In the genomic region with DNA sequence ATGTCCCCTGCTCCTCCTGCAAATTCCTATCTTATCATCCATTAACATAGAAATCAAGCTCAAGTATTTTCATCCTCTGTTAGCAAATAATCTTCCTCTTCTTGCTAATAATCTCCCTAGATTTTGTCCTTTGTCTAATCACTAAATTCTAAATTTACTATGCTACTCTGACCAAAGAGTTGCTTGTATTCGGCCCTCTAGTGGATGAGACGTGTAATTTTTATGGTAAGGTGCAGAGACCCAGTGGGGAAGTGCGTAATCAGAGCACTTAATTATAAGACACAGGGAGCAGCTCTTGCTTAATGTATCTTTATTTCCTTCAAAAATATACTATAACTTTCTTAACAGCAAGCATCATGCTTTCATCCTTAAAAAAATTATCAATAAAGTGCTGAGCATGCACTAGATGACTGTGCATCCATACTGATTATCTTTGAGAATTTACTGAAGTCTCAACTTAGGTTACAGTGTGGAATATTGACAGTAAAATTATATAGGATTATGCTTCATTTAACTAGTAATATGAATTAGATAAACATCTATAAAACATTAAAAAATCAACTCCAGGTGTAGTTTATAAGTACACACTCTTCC, we compare ENCODE assay signal across 8 cellular contexts.
DNase-seq lines count a peak whose midpoint lies in the region; ATAC-seq, FAIRE-seq and TF ChIP-seq lines count a peak whose summit lies in the region.

No MANE protein-coding gene starts in this region.

- no peak overlapping the region for H3K4me3 ChIP-seq in body of pancreas
- H3K4me3 ChIP-seq in keratinocyte (ENCODE audit: control insufficient read depth in 2 of 3, extremely low read depth in 1 of 3, insufficient read depth in 2 of 3, low read depth in 1 of 3, low read length in 3 of 3), result no peak overlapping the region
- H3K4me3 ChIP-seq in tibial artery, result no peak overlapping the region

- CTCF ChIA-PET in CD4-positive, alpha-beta T cell (lab: Charles Lee), result interaction anchor here (0.8 kb wide), 1 partner anchor 363 kb away, joined by 4 read pairs; no protein-coding TSS in a partner anchor

- dilution Hi-C loops in keratinocyte (cut with MboI; ENCODE audit: extremely low pct_ligation_motif_present, low sequenced_read_pairs), result no loop called here

- H3K9me3 Mint-ChIP-seq in CD4-positive, alpha-beta T cell, result no peaks in the 10 kb centered on the region

- H3K79me2 ChIP-seq in keratinocyte (ENCODE audit: control insufficient read depth, insufficient read depth, low read length), result no peaks in the 10 kb centered on the region

- H4K20me1 ChIP-seq in keratinocyte (ENCODE audit: control insufficient read depth, extremely low read depth, insufficient read depth, low read length), result no peaks in the 10 kb centered on the region

- FAIRE-seq in keratinocyte (lab: Jason Lieb, UNC), result no peak

- H3K27me3 ChIP-seq in CD4-positive, alpha-beta T cell (ENCODE audit: control insufficient read depth, insufficient read depth, low read length), result no peaks in the 10 kb centered on the region
- H3K27me3 ChIP-seq in body of pancreas (no peaks in the 10 kb centered on the region), keratinocyte (ENCODE audit: control insufficient read depth, extremely low read depth, insufficient read depth, low read length) (no peaks in the 10 kb centered on the region), tibial artery (no peaks in the 10 kb centered on the region)

- H3K36me3 ChIP-seq in body of pancreas (replicated peaks in 1 of 2; ENCODE audit: insufficient read depth in 1 of 2, low read depth in 2 of 2) (no peaks in the 10 kb centered on the region), keratinocyte (ENCODE audit: control insufficient read depth in 2 of 2, extremely low read depth in 1 of 2, insufficient read depth in 2 of 2, low read length in 2 of 2) (no peaks in the 10 kb centered on the region), tibial artery (no peaks in the 10 kb centered on the region)

- H3K27ac Mint-ChIP-seq in CD4-positive, alpha-beta T cell, result no peak overlapping the region

- no peak overlapping the region for H3K4me2 ChIP-seq in keratinocyte (ENCODE audit: control insufficient read depth, extremely low read depth, insufficient read depth, low read depth, low read length)

- DNase-seq in CD4-positive, alpha-beta T cell, result no peak
- peak; percentile 6 for DNase-seq in NCI-H2196 (lab: John Stamatoyannopoulos, UW; ENCODE audit: unreplicated experiment)
- peak in 1 of 4 donors; percentile 25 for DNase-seq in body of pancreas
- DNase-seq in keratinocyte (ENCODE audit: low read depth, low spot score), result no peak
- DNase-seq in tibial artery, result no peak
- DNase-seq in GDM1 (lab: John Stamatoyannopoulos, UW), result no peak

- no peak overlapping the region for H3K27ac ChIP-seq in CD4-positive, alpha-beta T cell (ENCODE audit: low read depth, low read length)
- no peak overlapping the region for H3K27ac ChIP-seq in body of pancreas
- H3K27ac ChIP-seq in keratinocyte (ENCODE audit: control insufficient read depth, insufficient read depth, low read length), result no peak overlapping the region
- H3K27ac ChIP-seq in tibial artery, result no peak overlapping the region

- intact Hi-C loops in CD4-positive, alpha-beta T cell (cut with DNase I, micrococcal nuclease), result loop anchor here (1.0 to 10.0 kb wide), 7 partner anchors 211 to 1824 kb away; a partner anchor contains a TSS
- intact Hi-C loops in body of pancreas (cut with DNase I), result no loop called here
- intact Hi-C loops in tibial artery (cut with DNase I; ENCODE audit: low total_unique reads), result loop anchor here (10.0 kb wide), 1 partner anchor 214 kb away; a partner anchor contains a TSS

- no peaks in the 10 kb centered on the region for H3K4me1 ChIP-seq in body of pancreas
- peaks cover 7% of the 10 kb centered on the region for H3K4me1 ChIP-seq in keratinocyte (ENCODE audit: control insufficient read depth, extremely low read depth, insufficient read depth, low read length)
- H3K4me1 ChIP-seq in tibial artery, result peaks cover 0 to 6% (median 3%) of the 10 kb centered on the region in 4 donors

- H3K9me1 ChIP-seq in keratinocyte (ENCODE audit: control insufficient read depth, extremely low read depth, insufficient read depth, low read length), result no peaks in the 10 kb centered on the region

- H3K4me3 Mint-ChIP-seq in CD4-positive, alpha-beta T cell, result no peak overlapping the region

- TF ChIP-seq CTCF in CD4-positive, alpha-beta T cell (IDR thresholded peaks at IDR 0.05), result peak; percentile 87
- TF ChIP-seq CTCF in body of pancreas (IDR thresholded peaks at IDR 0.05) (peak in 6 of 7 experiments; percentile 56 to 72 (median 62)), keratinocyte (optimal IDR thresholded peaks at IDR 0.05 in 1 of 3, IDR thresholded peaks at IDR 0.05 in 1 of 3, conservative IDR thresholded peaks at IDR 0.05 in 1 of 3; ENCODE audit: extremely low read depth in 1 of 3, insufficient read depth in 2 of 3, low read length in 3 of 3) (peak; percentile 44 to 67 (median 60)), tibial artery (IDR thresholded peaks at IDR 0.05) (peak; percentile 64 to 70)

- peak; percentile 70 for ATAC-seq in CD4-positive, alpha-beta T cell (ENCODE audit: poor library complexity)
- ATAC-seq in GM18519 (IDR thresholded peaks at IDR 0.05; ENCODE audit: low FRiP score, unreplicated experiment) (peak; percentile 87), HG02938 (IDR thresholded peaks at IDR 0.05; ENCODE audit: unreplicated experiment) (peak; percentile 86), body of pancreas (peak; percentile 68)

- POLR2A ChIA-PET in CD4-positive, alpha-beta T cell (lab: Charles Lee), result no interaction called here

- TF ChIP-seq POLR2A in body of pancreas (IDR thresholded peaks at IDR 0.05), result no peak

- WGBS in body of pancreas, 2 donors, result 8 to 16% methylated on average over 3 of the region's 3 CpGs

- no peaks in the 10 kb centered on the region for H3K27me3 Mint-ChIP-seq in CD4-positive, alpha-beta T cell

- H3K36me3 Mint-ChIP-seq in CD4-positive, alpha-beta T cell (ENCODE audit: low read depth), result no peaks in the 10 kb centered on the region

- H2AFZ ChIP-seq in keratinocyte (ENCODE audit: control insufficient read depth, low read length), result no peak overlapping the region

- H3K9ac ChIP-seq in keratinocyte (ENCODE audit: control insufficient read depth, extremely low read depth, insufficient read depth, low read length), result no peak overlapping the region

- H3K4me1 Mint-ChIP-seq in CD4-positive, alpha-beta T cell (ENCODE audit: low read depth), result no peaks in the 10 kb centered on the region

- H3K9me3 ChIP-seq in CD4-positive, alpha-beta T cell (ENCODE audit: control insufficient read depth, low read length), result no peaks in the 10 kb centered on the region
- no peaks in the 10 kb centered on the region for H3K9me3 ChIP-seq in body of pancreas
- H3K9me3 ChIP-seq in keratinocyte (ENCODE audit: control insufficient read depth, low read depth, low read length), result no peaks in the 10 kb centered on the region
- no peaks in the 10 kb centered on the region for H3K9me3 ChIP-seq in tibial artery
